ENCODE assay signal across 27 cellular contexts in the genomic region with DNA sequence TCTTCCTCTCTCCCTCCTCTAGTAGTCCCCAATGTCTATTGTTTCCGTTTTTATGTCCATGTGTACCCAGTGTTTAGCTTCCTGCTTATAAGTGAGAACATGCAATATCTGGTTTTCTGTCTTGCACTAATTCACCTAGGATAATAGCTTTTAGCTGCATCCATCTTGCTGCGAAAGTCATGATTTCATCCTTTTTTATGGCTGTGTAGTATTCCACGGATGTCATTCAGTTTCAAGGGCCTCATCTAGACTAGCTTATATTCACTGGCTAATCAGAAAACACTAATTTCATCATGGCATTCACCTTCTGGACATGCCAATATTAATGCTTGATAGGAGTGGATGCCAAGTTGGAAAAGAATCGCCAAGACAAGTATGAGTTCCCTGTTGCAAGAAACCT.
"Had no signal": no experiment of that assay in that cellular context is flagged by ENCODE, and none has a peak within 500 bp of the region (broad histone marks: within the 10 kb centered on the region; RNA-seq: fewer than 3 reads in every experiment).

No MANE protein-coding gene starts in this region.

- H3K4me3 Mint-ChIP-seq: dendritic cell treated with granulocyte-macrophage colony-stimulating factor and Interleukin-4, amounts not matched to agents 40 ng/mL and 50 ng/mL, for 4 days; effector memory CD8-positive, alpha-beta T cell had no signal

- H3K27me3 Mint-ChIP-seq: dendritic cell treated with granulocyte-macrophage colony-stimulating factor and Interleukin-4, amounts not matched to agents 40 ng/mL and 50 ng/mL, for 4 days; effector memory CD8-positive, alpha-beta T cell had no signal

- H3K4me3 ChIP-seq: coronary artery, dorsolateral prefrontal cortex, esophagus muscularis mucosa, esophagus squamous epithelium, gastrocnemius medialis, gastroesophageal sphincter, heart left ventricle, heart right ventricle had no signal

- DNase-seq: cortex of kidney; dermis blood vessel endothelial cell; dorsolateral prefrontal cortex; effector CD4-positive, alpha-beta T cell; effector CD8-positive, alpha-beta T cell; effector memory CD4-positive, alpha-beta T cell; effector memory CD8-positive, alpha-beta T cell; erythroblast; esophagus squamous epithelium; foreskin fibroblast; foreskin keratinocyte; foreskin melanocyte; gastrocnemius medialis; glutamatergic neuron; head of caudate nucleus; heart left ventricle; heart right ventricle had no signal

- H3K27me3 ChIP-seq: esophagus muscularis mucosa, esophagus squamous epithelium, foreskin keratinocyte, gastrocnemius medialis, gastroesophageal sphincter had no signal

- H3K4me1 ChIP-seq: esophagus squamous epithelium, heart left ventricle, heart right ventricle had no signal

- H3K36me3 ChIP-seq: esophagus muscularis mucosa, esophagus squamous epithelium, gastrocnemius medialis, gastroesophageal sphincter, heart left ventricle, heart right ventricle had no signal

- H3K9me3 ChIP-seq: esophagus muscularis mucosa, gastrocnemius medialis, gastroesophageal sphincter had no signal

- ATAC-seq: effector memory CD8-positive, alpha-beta T cell; esophagus mucosa; foreskin keratinocyte; gastrocnemius medialis; gastroesophageal sphincter; heart left ventricle; heart right ventricle had no signal

- FAIRE-seq: colon, endometrium, endothelial cell of umbilical vein, frontal cortex had no signal

- H3K27ac Mint-ChIP-seq: dendritic cell treated with granulocyte-macrophage colony-stimulating factor and Interleukin-4, amounts not matched to agents 40 ng/mL and 50 ng/mL, for 4 days; effector memory CD8-positive, alpha-beta T cell had no signal

- H3K27ac ChIP-seq: coronary artery, dorsolateral prefrontal cortex, epithelial cell of prostate, esophagus muscularis mucosa, esophagus squamous epithelium, gastrocnemius medialis, gastroesophageal sphincter, heart left ventricle, heart right ventricle had no signal
